ENCODE assay signal across 11 cellular contexts in the genomic region with DNA sequence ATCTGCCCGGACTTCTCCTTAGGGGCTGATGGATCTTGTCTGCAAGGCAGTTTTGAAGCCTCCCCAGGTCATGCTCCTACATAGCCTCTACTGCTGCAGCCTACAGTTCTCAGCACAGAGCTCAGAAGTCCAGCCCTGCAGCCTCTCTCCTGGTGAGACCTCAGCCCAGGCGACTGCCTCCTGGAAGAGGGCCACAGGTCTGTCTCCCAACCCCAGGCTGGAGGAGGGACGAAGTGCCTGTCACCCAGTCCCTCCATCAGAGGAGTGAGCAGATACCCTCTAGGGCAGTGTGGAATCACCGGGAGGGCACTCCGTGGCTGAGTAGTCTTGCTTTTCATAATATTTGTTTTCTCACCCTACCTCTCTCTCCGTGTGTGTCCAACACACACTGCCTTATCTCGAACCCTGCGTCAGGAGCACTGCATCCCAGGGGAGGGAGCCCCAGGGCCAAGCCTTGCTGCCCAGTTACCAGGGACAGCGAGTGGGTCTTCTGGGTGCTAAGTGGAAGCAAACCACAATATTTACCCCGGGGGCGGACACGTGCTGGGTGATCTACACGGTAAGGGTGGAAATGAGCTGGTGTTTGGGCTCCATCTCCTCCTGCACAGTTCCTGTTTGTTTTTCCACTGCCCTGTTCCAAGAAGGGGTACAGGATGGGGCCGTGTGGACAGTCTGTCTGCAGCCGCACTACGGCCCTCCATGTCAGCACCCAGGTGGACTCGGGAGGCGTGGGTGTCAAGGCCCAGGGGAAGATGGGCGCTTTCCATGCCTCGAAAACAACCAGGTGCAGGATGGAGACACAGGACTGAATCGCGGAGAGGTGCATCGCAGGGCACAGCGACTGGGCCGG.
DNase-seq lines count a peak whose midpoint lies in the region; ATAC-seq and TF ChIP-seq lines count a peak whose summit lies in the region.
"Had no signal": no experiment of that assay in that cellular context is flagged by ENCODE, and none has a peak within 500 bp of the region (broad histone marks: within the 10 kb centered on the region; RNA-seq: fewer than 3 reads in every experiment).

No MANE protein-coding gene starts in this region.

- no peaks in the 10 kb centered on the region; the same call in 1 of the 2 replicates for H3K27me3 ChIP-seq in GM23248 (replicated peaks; ENCODE audit: insufficient read depth)
- no peaks in the 10 kb centered on the region for H3K27me3 ChIP-seq in RWPE2 (ENCODE audit: insufficient read depth, poor library complexity, severe bottlenecking)
- H3K27me3 ChIP-seq in parathyroid adenoma (ENCODE audit: control insufficient read depth, insufficient read depth, low read length): no peaks in the 10 kb centered on the region

- H2AFZ ChIP-seq in GM23248 (no peak overlapping the region), parathyroid adenoma (peak overlapping the region; percentile 58)

- H3K4me3 ChIP-seq in GM23248: peak overlapping the region; percentile 47; the same call in 1 of the 2 replicates
- H3K4me3 ChIP-seq in RWPE2 (ENCODE audit: severe bottlenecking): no peak overlapping the region
- H3K4me3 ChIP-seq in iPS-11a (ENCODE audit: low read depth, low read length): peak overlapping the region; percentile 22
- no peak overlapping the region for H3K4me3 ChIP-seq in parathyroid adenoma (ENCODE audit: low read depth, low read length)

- H3K9me3 ChIP-seq in GM23248 (ENCODE audit: low read depth): no peaks in the 10 kb centered on the region
- H3K9me3 ChIP-seq in RWPE2 (ENCODE audit: severe bottlenecking): no peaks in the 10 kb centered on the region
- no peaks in the 10 kb centered on the region for H3K9me3 ChIP-seq in parathyroid adenoma (ENCODE audit: control insufficient read depth, low read length)

- no peaks in the 10 kb centered on the region for H4K20me1 ChIP-seq in GM23248 (ENCODE audit: insufficient read depth)

- 31 to 35% methylated on average over 25 of the region's 25 CpGs for WGBS in GM23248 (ENCODE audit: low coverage in 1 of 2, low lambda C conversion rate in 2 of 2, missing lambda C conversion rate in 2 of 2), 2 experiments

- no peaks in the 10 kb centered on the region for H3F3A ChIP-seq in GM23248 (ENCODE audit: insufficient read depth)

- no peaks in the 10 kb centered on the region for H3K9me2 ChIP-seq in GM23248 (ENCODE audit: insufficient read depth)

- DNase-seq in GM23248 (no peak), RWPE2 (ENCODE audit: low spot score) (no peak), T1000 (lab: John Stamatoyannopoulos, UW) (no peak), GM03348 (ENCODE audit: low spot score) (no peak)
- DNase-seq: NCI-H2029 had no signal

- H3K36me3 ChIP-seq in GM23248 (ENCODE audit: low read depth): no peaks in the 10 kb centered on the region
- H3K36me3 ChIP-seq in RWPE2 (ENCODE audit: low read depth): no peaks in the 10 kb centered on the region
- no peaks in the 10 kb centered on the region for H3K36me3 ChIP-seq in parathyroid adenoma (ENCODE audit: control insufficient read depth, insufficient read depth, low read length)

- H3K4me1 ChIP-seq in GM23248 (ENCODE audit: insufficient read depth) (peaks cover 7% of the 10 kb centered on the region), RWPE2 (ENCODE audit: insufficient read depth, poor library complexity, severe bottlenecking) (no peaks in the 10 kb centered on the region), parathyroid adenoma (no peaks in the 10 kb centered on the region)

- H3K27ac ChIP-seq in GM23248: no peak overlapping the region
- H3K27ac ChIP-seq in RWPE2 (ENCODE audit: poor library complexity, severe bottlenecking): no peak overlapping the region
- no peak overlapping the region for H3K27ac ChIP-seq in parathyroid adenoma

- ATAC-seq in RWPE2 (ENCODE audit: low read depth): peak; percentile 33; the same call in 2 of the 3 replicates
- ATAC-seq in activated CD4-positive, CD25-positive, alpha-beta regulatory T cell treated with anti-CD3 and anti-CD28 coated beads, Interleukin-2, amount 50 U/mL, for 24 hours: no peak
- no peak for ATAC-seq in HG03460 (IDR thresholded peaks at IDR 0.05; ENCODE audit: unreplicated experiment)
- ATAC-seq: activated naive CD4-positive, alpha-beta T cell treated with anti-CD3 and anti-CD28 coated beads, Interleukin-2, amount 50 U/mL, for 72 hours; esophagus mucosa had no signal

- no peaks in the 10 kb centered on the region for H3K79me2 ChIP-seq in GM23248 (ENCODE audit: insufficient read depth)
- no peaks in the 10 kb centered on the region for H3K79me2 ChIP-seq in parathyroid adenoma

- in situ Hi-C loops in GM23248 (cut with MboI): no loop called here

- H3K4me2 ChIP-seq in GM23248 (ENCODE audit: unreplicated experiment) (peak overlapping the region; percentile 17), parathyroid adenoma (ENCODE audit: low read length) (no peak overlapping the region)

- H3K9ac ChIP-seq in GM23248 (no peak overlapping the region), parathyroid adenoma (no peak overlapping the region)

- TF ChIP-seq CTCF in RWPE2 (IDR thresholded peaks at IDR 0.05; ENCODE audit: poor library complexity, severe bottlenecking) (no peak), parathyroid adenoma (IDR thresholded peaks at IDR 0.05) (no peak)

Comparison
In these comparisons a context has a peak if more than half of its experiments do, and no peak if none do; other contexts are left out.
1. H3K4me3 ChIP-seq: peak in GM23248 (single experiment) and iPS-11a (single experiment); none in RWPE2 (single experiment) and parathyroid adenoma (single experiment).